ENCODE assay signal across 1 cellular context in genomic region chr18:47036298-47036874, GRCh38.
TF ChIP-seq lines count a peak whose summit lies in the region.

No MANE protein-coding gene starts in this region.

TF ChIP-seq in IMR-90, 13 proteins besides CTCF, POLR2A, EP300 and RAD21 (continued from another document):
- TF ChIP-seq CEBPB (IDR thresholded peaks at IDR 0.05; ENCODE audit: low read depth, low read length), result no peak
- no peak for TF ChIP-seq ELK1 (IDR thresholded peaks at IDR 0.05; ENCODE audit: borderline replicate concordance, low read depth, low read length)
- no peak for TF ChIP-seq MAZ (IDR thresholded peaks at IDR 0.05; ENCODE audit: borderline replicate concordance, low read depth, low read length)
- TF ChIP-seq CHD1 (IDR thresholded peaks at IDR 0.05; ENCODE audit: low read depth, low read length), result no peak
- no peak for TF ChIP-seq USF2 (IDR thresholded peaks at IDR 0.05; ENCODE audit: low read depth, low read length)
